In genomic region chrY:20558677-20559076, GRCh38 we compare ENCODE assay signal across 14 cellular contexts. TPM values are rescaled to one million over a fixed set of nuclear protein-coding genes. Genes with fewer than 3 reads are reported as not detected.
DNase-seq lines count a peak whose midpoint lies in the region; ATAC-seq and TF ChIP-seq lines count a peak whose summit lies in the region.
"Had no signal": no experiment of that assay in that cellular context is flagged by ENCODE, and none has a peak within 500 bp of the region (broad histone marks: within the 10 kb centered on the region; RNA-seq: fewer than 3 reads in every experiment).

No MANE protein-coding gene starts in this region.

- no peak overlapping the region for H2BK5ac ChIP-seq in mesenchymal stem cell (ENCODE audit: low read depth, low read length, poor library complexity, severe bottlenecking)

- ATAC-seq in HG02840 (IDR thresholded peaks at IDR 0.05; ENCODE audit: low FRiP score, unreplicated experiment), result no peak
- no peak for ATAC-seq in HG03097 (IDR thresholded peaks at IDR 0.05; ENCODE audit: low FRiP score, unreplicated experiment)

- no peak overlapping the region for H3K27ac ChIP-seq in mesenchymal stem cell (ENCODE audit: low read length, poor library complexity, severe bottlenecking)

- H3K27ac Mint-ChIP-seq in HFFc6, result no peak overlapping the region
- H3K27ac Mint-ChIP-seq in activated naive CD8-positive, alpha-beta T cell treated with anti-CD3 and anti-CD28 coated beads for 36 hours, result no peak overlapping the region
- H3K27ac Mint-ChIP-seq: stimulated activated naive CD8-positive, alpha-beta T cell treated with anti-CD3 and anti-CD28 coated beads, Interleukin-15, Interleukin-2, amounts not matched to agents 100 ng/mL and 50 ng/mL, for 24 hours had no signal

- no peaks in the 10 kb centered on the region for H3K4me1 Mint-ChIP-seq in HFFc6 (ENCODE audit: low read depth)
- no peaks in the 10 kb centered on the region for H3K4me1 Mint-ChIP-seq in activated naive CD8-positive, alpha-beta T cell treated with anti-CD3 and anti-CD28 coated beads for 36 hours
- H3K4me1 Mint-ChIP-seq: central memory CD8-positive, alpha-beta T cell had no signal

- no peaks in the 10 kb centered on the region for H3K27me3 ChIP-seq in mesenchymal stem cell (ENCODE audit: control insufficient read depth in 1 of 2, insufficient read depth in 1 of 2, low read length in 2 of 2)

- H2AFZ ChIP-seq in mesenchymal stem cell (ENCODE audit: low read depth, low read length), result no peak overlapping the region

- H3K9me3 ChIP-seq in mesenchymal stem cell (ENCODE audit: control insufficient read depth, low read length), result no peaks in the 10 kb centered on the region

- no peak overlapping the region for H3K14ac ChIP-seq in mesenchymal stem cell (ENCODE audit: low read length in 2 of 2)

- no peak overlapping the region for H2BK120ac ChIP-seq in mesenchymal stem cell (ENCODE audit: low read depth, low read length)

- no peaks in the 10 kb centered on the region for H3K9me3 Mint-ChIP-seq in HFFc6
- no peaks in the 10 kb centered on the region for H3K9me3 Mint-ChIP-seq in activated naive CD8-positive, alpha-beta T cell treated with anti-CD3 and anti-CD28 coated beads for 36 hours
- H3K9me3 Mint-ChIP-seq: central memory CD8-positive, alpha-beta T cell; stimulated activated naive CD8-positive, alpha-beta T cell treated with anti-CD3 and anti-CD28 coated beads, Interleukin-15, Interleukin-2, amounts not matched to agents 100 ng/mL and 50 ng/mL, for 24 hours had no signal

- DNase-seq in D341Med (ENCODE audit: low spot score), result peak; percentile 5
- peak; percentile 30 for DNase-seq in HFFc6
- peak; percentile 25 for DNase-seq in epithelial cell of esophagus (ENCODE audit: low read depth)
- peak; percentile 33 for DNase-seq in mesenchymal stem cell
- DNase-seq in stimulated activated CD4-positive, alpha-beta T cell treated with anti-CD3 and anti-CD28 coated beads, Interleukin-2, amount 100 ng/mL, for 24 hours, result no peak
- DNase-seq in activated naive CD8-positive, alpha-beta T cell treated with anti-CD3 and anti-CD28 coated beads for 36 hours, result no peak
- DNase-seq: activated CD4-positive, alpha-beta T cell treated with anti-CD3 and anti-CD28 coated beads for 4 hours; NCI-H1092; stimulated activated CD4-positive, alpha-beta T cell treated with anti-CD3 and anti-CD28 coated beads, Interleukin-4, amount 100 ng/mL, for 24 hours had no signal

- WGBS in mesenchymal stem cell, result 48% methylated on average over 2 of the region's 2 CpGs

- H3K27me3 Mint-ChIP-seq in HFFc6 (ENCODE audit: insufficient read depth), result no peaks in the 10 kb centered on the region
- no peaks in the 10 kb centered on the region for H3K27me3 Mint-ChIP-seq in activated naive CD8-positive, alpha-beta T cell treated with anti-CD3 and anti-CD28 coated beads for 36 hours
- H3K27me3 Mint-ChIP-seq: central memory CD8-positive, alpha-beta T cell; stimulated activated naive CD8-positive, alpha-beta T cell treated with anti-CD3 and anti-CD28 coated beads, Interleukin-15, Interleukin-2, amounts not matched to agents 100 ng/mL and 50 ng/mL, for 24 hours had no signal

- no peak overlapping the region for H2AK5ac ChIP-seq in mesenchymal stem cell (ENCODE audit: low read length, severe bottlenecking)

- H3K4ac ChIP-seq in mesenchymal stem cell (ENCODE audit: low read depth in 1 of 2, low read length in 2 of 2), result no peak overlapping the region

- no peak overlapping the region for H4K91ac ChIP-seq in mesenchymal stem cell (ENCODE audit: low read length)

- no peak overlapping the region for H3K4me3 Mint-ChIP-seq in HFFc6
- no peak overlapping the region for H3K4me3 Mint-ChIP-seq in activated naive CD8-positive, alpha-beta T cell treated with anti-CD3 and anti-CD28 coated beads for 36 hours
- H3K4me3 Mint-ChIP-seq: central memory CD8-positive, alpha-beta T cell; stimulated activated naive CD8-positive, alpha-beta T cell treated with anti-CD3 and anti-CD28 coated beads, Interleukin-15, Interleukin-2, amounts not matched to agents 100 ng/mL and 50 ng/mL, for 24 hours had no signal

- no peak overlapping the region for H3K9ac ChIP-seq in mesenchymal stem cell (ENCODE audit: low read length)

- H3K4me1 ChIP-seq in mesenchymal stem cell (ENCODE audit: control insufficient read depth, insufficient read depth, low read depth, low read length), result no peaks in the 10 kb centered on the region

- H2BK15ac ChIP-seq in mesenchymal stem cell (ENCODE audit: low read depth, poor library complexity, severe bottlenecking), result no peak overlapping the region

- no peak overlapping the region for H4K8ac ChIP-seq in mesenchymal stem cell (ENCODE audit: low read length)

- H3K18ac ChIP-seq in mesenchymal stem cell (ENCODE audit: low read depth in 1 of 2, low read length in 2 of 2), result no peak overlapping the region

- H3K36me3 ChIP-seq in mesenchymal stem cell (ENCODE audit: control insufficient read depth in 1 of 2, insufficient read depth in 2 of 2, low read depth in 1 of 2, low read length in 2 of 2), result no peaks in the 10 kb centered on the region

- no peaks in the 10 kb centered on the region for H3K79me1 ChIP-seq in mesenchymal stem cell (replicated peaks; ENCODE audit: low read length, poor library complexity, severe bottlenecking)

- H3K36me3 Mint-ChIP-seq in HFFc6 (ENCODE audit: low read depth), result no peaks in the 10 kb centered on the region
- H3K36me3 Mint-ChIP-seq in activated naive CD8-positive, alpha-beta T cell treated with anti-CD3 and anti-CD28 coated beads for 36 hours, result no peaks in the 10 kb centered on the region

- TF ChIP-seq CTCF in HFFc6 (IDR thresholded peaks at IDR 0.05), result peak; percentile 71
- peak; percentile 29 for TF ChIP-seq CTCF in epithelial cell of esophagus (IDR thresholded peaks at IDR 0.05; ENCODE audit: insufficient read depth, low read depth, low read length, missing control alignments)

- H3K4me3 ChIP-seq in epithelial cell of esophagus (ENCODE audit: low read length), result no peak overlapping the region
- H3K4me3 ChIP-seq in mesenchymal stem cell (ENCODE audit: insufficient read depth in 1 of 2, low read depth in 1 of 2, low read length in 2 of 2), result no peak overlapping the region

- H3K4me2 ChIP-seq in mesenchymal stem cell (ENCODE audit: low read length, poor library complexity, severe bottlenecking), result no peak overlapping the region

- no peak overlapping the region for H3K23ac ChIP-seq in mesenchymal stem cell (ENCODE audit: low read length in 2 of 2)

- no peak overlapping the region for H2BK12ac ChIP-seq in mesenchymal stem cell (ENCODE audit: low read length in 2 of 2)

RNA-seq across cellular contexts. Expression of gene EIF1AY, which starts 16.9 kb away (rescaled TPM):
- total RNA-seq in HFFc6 (2021; fragmentation: NEBNext Ultra II Directional; extraction: Animal tissue kit (Norgen Biotek cat#: 25700)), result 10 to 100 TPM; 38.2 to 44.8 (median 40.0) TPM
- polyA plus RNA-seq in mesenchymal stem cell (2013, experiment 1 of 2), result 32.9 TPM
- 35.8 TPM for polyA plus RNA-seq in mesenchymal stem cell (2013, experiment 2 of 2)
- 100 to 1,000 TPM; 101 to 103 TPM for total RNA-seq in activated naive CD8-positive, alpha-beta T cell treated with anti-CD3 and anti-CD28 coated beads for 36 hours
- total RNA-seq: posterior vena cava had no signal

Comparison
In these comparisons a context has a peak if more than half of its experiments do, and no peak if none do; other contexts are left out.
1. DNase-seq: peak in D341Med (single experiment), HFFc6 (single experiment), epithelial cell of esophagus (single experiment) and mesenchymal stem cell (single experiment); none in stimulated activated CD4-positive, alpha-beta T cell treated with anti-CD3 and anti-CD28 coated beads, Interleukin-2, amount 100 ng/mL, for 24 hours (0 of 2) and activated naive CD8-positive, alpha-beta T cell treated with anti-CD3 and anti-CD28 coated beads for 36 hours (single experiment).